In genomic region chr2:25740810-25741381, GRCh38 we compare ENCODE assay signal across 11 cellular contexts.
DNase-seq lines count a peak whose midpoint lies in the region; ATAC-seq, FAIRE-seq and TF ChIP-seq lines count a peak whose summit lies in the region.
"Had no signal": no experiment of that assay in that cellular context is flagged by ENCODE, and none has a peak within 500 bp of the region (broad histone marks: within the 10 kb centered on the region; RNA-seq: fewer than 3 reads in every experiment).

No MANE protein-coding gene starts in this region.

- H3K79me2 ChIP-seq in H1 (ENCODE audit: control insufficient read depth in 1 of 2, insufficient read depth in 2 of 2, low read length in 2 of 2), result no peaks in the 10 kb centered on the region

- H3K36me3 ChIP-seq in H1 (ENCODE audit: control insufficient read depth in 2 of 4, insufficient read depth in 4 of 4, low read length in 3 of 4), result peaks cover 6 to 21% (median 11%) of the 10 kb centered on the region in 4 experiments; a peak in 6 of 8 replicates
- H3K36me3 ChIP-seq in mesenchymal stem cell (ENCODE audit: control insufficient read depth in 1 of 2, insufficient read depth in 2 of 2, low read depth in 1 of 2, low read length in 2 of 2), result peaks cover 20 to 70% of the 10 kb centered on the region in 2 experiments
- H3K36me3 ChIP-seq: cardiac muscle cell had no signal

- no peak overlapping the region for H4K5ac ChIP-seq in H1 (ENCODE audit: insufficient read length, low read depth, low read length)

- FAIRE-seq in H1 (lab: Jason Lieb, UNC) (peak; percentile 52), HTR-8/SVneo (lab: Jason Lieb, UNC) (no peak)

- H3K9me3 Mint-ChIP-seq in activated T-cell treated with anti-CD3 and anti-CD28 coated beads, Interleukin-2, amount 50 U/mL, for 72 hours, result no peaks in the 10 kb centered on the region
- H3K9me3 Mint-ChIP-seq in activated CD4-positive, alpha-beta memory T cell treated with anti-CD3 and anti-CD28 coated beads for 36 hours, result no peaks in the 10 kb centered on the region

- no peak overlapping the region for H2AK5ac ChIP-seq in H1 (ENCODE audit: low read depth, low read length)
- no peak overlapping the region for H2AK5ac ChIP-seq in mesenchymal stem cell (ENCODE audit: low read length, severe bottlenecking)

- H3K27me3 ChIP-seq in H1 (replicated peaks in 1 of 4; ENCODE audit: control insufficient read depth in 3 of 4, extremely low read depth in 1 of 4, insufficient read depth in 3 of 4, low read length in 3 of 4) (no peaks in the 10 kb centered on the region), mesenchymal stem cell (ENCODE audit: control insufficient read depth in 1 of 2, insufficient read depth in 1 of 2, low read length in 2 of 2) (no peaks in the 10 kb centered on the region)
- H3K27me3 ChIP-seq: cardiac muscle cell had no signal

- peaks cover 12% of the 10 kb centered on the region for H3K4me1 Mint-ChIP-seq in activated T-cell treated with anti-CD3 and anti-CD28 coated beads, Interleukin-2, amount 50 U/mL, for 72 hours (ENCODE audit: low read depth)
- peaks cover 5% of the 10 kb centered on the region for H3K4me1 Mint-ChIP-seq in activated CD4-positive, alpha-beta memory T cell treated with anti-CD3 and anti-CD28 coated beads for 36 hours (ENCODE audit: low read depth)

- H2BK15ac ChIP-seq in H1 (ENCODE audit: low read length) (no peak overlapping the region), mesenchymal stem cell (ENCODE audit: low read depth, poor library complexity, severe bottlenecking) (no peak overlapping the region)

- no peak overlapping the region for H3K23ac ChIP-seq in H1 (ENCODE audit: insufficient read length)
- no peak overlapping the region for H3K23ac ChIP-seq in mesenchymal stem cell (ENCODE audit: low read length in 2 of 2)

- H3K79me1 ChIP-seq in H1 (ENCODE audit: low read depth, low read length) (no peaks in the 10 kb centered on the region), mesenchymal stem cell (replicated peaks; ENCODE audit: low read length, poor library complexity, severe bottlenecking) (peaks cover 8% of the 10 kb centered on the region)

- H3K4me2 ChIP-seq in H1 (ENCODE audit: insufficient read depth in 1 of 2, low read depth in 2 of 2, low read length in 2 of 2) (peak overlapping the region in 1 of 2 experiments; percentile 30; a peak in 1 of 4 replicates), mesenchymal stem cell (ENCODE audit: low read length, poor library complexity, severe bottlenecking) (no peak overlapping the region)

- no peak overlapping the region for H2BK120ac ChIP-seq in H1 (replicated peaks; ENCODE audit: low read depth, low read length)
- no peak overlapping the region for H2BK120ac ChIP-seq in mesenchymal stem cell (ENCODE audit: low read depth, low read length)

- intact Hi-C loops in activated CD4-positive, alpha-beta memory T cell treated with anti-CD3 and anti-CD28 coated beads for 36 hours (cut with micrococcal nuclease), result no loop called here

- H4K20me1 ChIP-seq in H1 (replicated peaks in 1 of 2; ENCODE audit: control insufficient read depth in 1 of 2, insufficient read depth in 2 of 2, low read length in 2 of 2), result peaks cover 0 to 4% of the 10 kb centered on the region in 2 experiments

- peak overlapping the region; percentile 60 for H3K27ac Mint-ChIP-seq in activated T-cell treated with anti-CD3 and anti-CD28 coated beads, Interleukin-2, amount 50 U/mL, for 72 hours
- no peak overlapping the region for H3K27ac Mint-ChIP-seq in activated CD4-positive, alpha-beta memory T cell treated with anti-CD3 and anti-CD28 coated beads for 36 hours

- TF ChIP-seq EP300 in H1 (IDR thresholded peaks at IDR 0.05; ENCODE audit: borderline replicate concordance in 1 of 2, low read depth in 2 of 2, low read length in 2 of 2), result peak in 1 of 2 experiments; percentile 67; a peak in 1 of 3 replicates

- H3K36me3 Mint-ChIP-seq in activated T-cell treated with anti-CD3 and anti-CD28 coated beads, Interleukin-2, amount 50 U/mL, for 72 hours (ENCODE audit: insufficient read depth in 2 of 2), result peaks cover 4 to 9% of the 10 kb centered on the region in 2 donors
- peaks cover 22% of the 10 kb centered on the region for H3K36me3 Mint-ChIP-seq in activated CD4-positive, alpha-beta memory T cell treated with anti-CD3 and anti-CD28 coated beads for 36 hours

- ATAC-seq in activated T-cell treated with anti-CD3 and anti-CD28 coated beads, Interleukin-2, amount 50 U/mL, for 72 hours (replicated peaks in 1 of 2), result no peak
- ATAC-seq: HCT116 had no signal

- H3K9ac ChIP-seq in H1 (replicated peaks in 1 of 4; ENCODE audit: extremely low read depth in 1 of 4, low read depth in 3 of 4, low read length in 3 of 4), result no peak overlapping the region
- no peak overlapping the region for H3K9ac ChIP-seq in mesenchymal stem cell (ENCODE audit: low read length)

- no peaks in the 10 kb centered on the region; the same call in 1 of the 2 replicates for H3K23me2 ChIP-seq in H1 (ENCODE audit: low read depth, low read length)

- H3K4me1 ChIP-seq in H1 (replicated peaks in 1 of 4; ENCODE audit: control insufficient read depth in 3 of 4, insufficient read depth in 4 of 4, low read length in 3 of 4) (peaks cover 0 to 15% (median 7%) of the 10 kb centered on the region in 4 experiments; a peak in 5 of 7 replicates), mesenchymal stem cell (ENCODE audit: control insufficient read depth, insufficient read depth, low read depth, low read length) (peaks cover 9% of the 10 kb centered on the region)

- TF ChIP-seq POLR2A in H1 (IDR thresholded peaks at IDR 0.05; ENCODE audit: control extremely low read depth in 1 of 2, low read depth in 2 of 2, low read length in 2 of 2), result no peak

- no peak overlapping the region for H2AFZ ChIP-seq in H1 (ENCODE audit: low read length)
- H2AFZ ChIP-seq in mesenchymal stem cell (ENCODE audit: low read depth, low read length), result no peak overlapping the region

- H3K27ac ChIP-seq in H1 (ENCODE audit: low read depth, low read length) (peak overlapping the region; percentile 33; the same call in 1 of the 2 replicates), mesenchymal stem cell (ENCODE audit: low read length, poor library complexity, severe bottlenecking) (no peak overlapping the region)
- H3K27ac ChIP-seq: cardiac muscle cell had no signal

- H4K8ac ChIP-seq in H1 (ENCODE audit: extremely low read depth, insufficient read depth, low read length) (no peak overlapping the region), mesenchymal stem cell (ENCODE audit: low read length) (no peak overlapping the region)

- H3K4me3 ChIP-seq in H1 (ENCODE audit: extremely low read depth in 1 of 4, insufficient read depth in 2 of 4, low read depth in 3 of 4, low read length in 4 of 4) (no peak overlapping the region), skeletal muscle cell (ENCODE audit: low read depth, low read length) (no peak overlapping the region), mesenchymal stem cell (ENCODE audit: insufficient read depth in 1 of 2, low read depth in 1 of 2, low read length in 2 of 2) (no peak overlapping the region)
- H3K4me3 ChIP-seq: cardiac muscle cell had no signal

- H3K14ac ChIP-seq in H1 (ENCODE audit: insufficient read length) (no peak overlapping the region), mesenchymal stem cell (ENCODE audit: low read length in 2 of 2) (no peak overlapping the region)

- no peak overlapping the region for H2BK20ac ChIP-seq in H1 (ENCODE audit: low read length)

- no peak for TF ChIP-seq RAD21 in H1 (IDR thresholded peaks at IDR 0.05 in 1 of 2, conservative IDR thresholded peaks at IDR 0.05 in 1 of 2; ENCODE audit: low read depth in 2 of 2, low read length in 2 of 2)

- no peak overlapping the region for H2BK12ac ChIP-seq in H1 (ENCODE audit: low read depth, low read length)
- H2BK12ac ChIP-seq in mesenchymal stem cell (ENCODE audit: low read length in 2 of 2), result no peak overlapping the region

- H3K4ac ChIP-seq in H1 (replicated peaks; ENCODE audit: insufficient read length, low read depth, low read length), result no peak overlapping the region
- H3K4ac ChIP-seq in mesenchymal stem cell (ENCODE audit: low read depth in 1 of 2, low read length in 2 of 2), result no peak overlapping the region

- H3K27me3 Mint-ChIP-seq in activated T-cell treated with anti-CD3 and anti-CD28 coated beads, Interleukin-2, amount 50 U/mL, for 72 hours (ENCODE audit: low read depth), result no peaks in the 10 kb centered on the region
- H3K27me3 Mint-ChIP-seq in activated CD4-positive, alpha-beta memory T cell treated with anti-CD3 and anti-CD28 coated beads for 36 hours, result no peaks in the 10 kb centered on the region

- WGBS in H1 (ENCODE audit: extremely low coverage in 1 of 2, insufficient coverage in 1 of 2, insufficient read length in 1 of 2, insufficient replicate concordance in 2 of 2, low coverage in 1 of 2, low lambda C conversion rate in 2 of 2, missing lambda C conversion rate in 1 of 2), 2 experiments, result 75% methylated on average over 6 of the region's 6 CpGs; no CpG with 5 or more reads in 1 of the 2 experiments
- WGBS in mesenchymal stem cell, result 85% methylated on average over 4 of the region's 6 CpGs

- H3K18ac ChIP-seq in H1 (ENCODE audit: extremely low read depth, low read length) (no peak overlapping the region), mesenchymal stem cell (ENCODE audit: low read depth in 1 of 2, low read length in 2 of 2) (no peak overlapping the region)

- TF ChIP-seq CTCF in H1 (IDR thresholded peaks at IDR 0.05; ENCODE audit: control extremely low read depth in 1 of 3, insufficient read depth in 1 of 3, low read depth in 1 of 3, low read length in 3 of 3), result no peak

- no peak for DNase-seq in activated T-cell treated with anti-CD3 and anti-CD28 coated beads, Interleukin-2, amount 50 U/mL, for 72 hours
- DNase-seq in activated T-cell treated with anti-CD3 and anti-CD28 coated beads, Interleukin-2, amount 50 U/mL, for 1 hour, result no peak
- DNase-seq in NOMO-1 (lab: John Stamatoyannopoulos, UW; ENCODE audit: unreplicated experiment in 2 of 2), result peak; percentile 86 to 96
- DNase-seq in H1 (ENCODE audit: low read depth in 1 of 2, low spot score in 2 of 2), result no peak
- peak; percentile 7 for DNase-seq in skeletal muscle cell (ENCODE audit: low read depth)
- DNase-seq in mesenchymal stem cell, result no peak
- no peak for DNase-seq in activated CD4-positive, alpha-beta memory T cell treated with anti-CD3 and anti-CD28 coated beads for 36 hours
- DNase-seq in HTR-8/SVneo (ENCODE audit: insufficient read length, low spot score), result no peak
- DNase-seq: NCI-H1436 treated with DMSO at 0.1 percent for 48 hours had no signal

- CTCF ChIA-PET in H1 (lab: Charles Lee; ENCODE audit: partially characterized antibody), result no interaction called here
- CTCF ChIA-PET in activated CD4-positive, alpha-beta memory T cell treated with anti-CD3 and anti-CD28 coated beads for 36 hours (lab: Charles Lee), result interaction anchor here (1.0 kb wide), 1 partner anchor 41 kb away, joined by 3 read pairs; no protein-coding TSS in a partner anchor

- H2BK5ac ChIP-seq in H1 (ENCODE audit: low read depth, low read length) (no peak overlapping the region), mesenchymal stem cell (ENCODE audit: low read depth, low read length, poor library complexity, severe bottlenecking) (no peak overlapping the region)

- H3K9me3 ChIP-seq in H1 (ENCODE audit: insufficient read depth in 2 of 2, low read depth in 1 of 2, low read length in 1 of 2), result no peaks in the 10 kb centered on the region
- H3K9me3 ChIP-seq in mesenchymal stem cell (ENCODE audit: control insufficient read depth, low read length), result no peaks in the 10 kb centered on the region

- POLR2A ChIA-PET in H1 (lab: Charles Lee; ENCODE audit: partially characterized antibody), result no interaction called here
- POLR2A ChIA-PET in activated CD4-positive, alpha-beta memory T cell treated with anti-CD3 and anti-CD28 coated beads for 36 hours (lab: Charles Lee), result no interaction called here

- peak overlapping the region in 1 of 2 donors; percentile 6 for H3K4me3 Mint-ChIP-seq in activated T-cell treated with anti-CD3 and anti-CD28 coated beads, Interleukin-2, amount 50 U/mL, for 72 hours
- no peak overlapping the region for H3K4me3 Mint-ChIP-seq in activated CD4-positive, alpha-beta memory T cell treated with anti-CD3 and anti-CD28 coated beads for 36 hours

- H4K91ac ChIP-seq in H1 (replicated peaks; ENCODE audit: insufficient read length, low read length) (no peak overlapping the region), mesenchymal stem cell (ENCODE audit: low read length) (no peak overlapping the region)

- H3K56ac ChIP-seq in H1 (replicated peaks; ENCODE audit: insufficient read length, low read depth, low read length), result no peak overlapping the region

Comparison
In these comparisons a context has a peak if more than half of its experiments do, and no peak if none do; other contexts are left out.
1. DNase-seq: peak in NOMO-1 (2 of 2) and skeletal muscle cell (single experiment); none in activated T-cell treated with anti-CD3 and anti-CD28 coated beads, Interleukin-2, amount 50 U/mL, for 72 hours (0 of 2), activated T-cell treated with anti-CD3 and anti-CD28 coated beads, Interleukin-2, amount 50 U/mL, for 1 hour (single experiment), H1 (0 of 2), mesenchymal stem cell (single experiment), activated CD4-positive, alpha-beta memory T cell treated with anti-CD3 and anti-CD28 coated beads for 36 hours (single experiment) and HTR-8/SVneo (single experiment).